15 cellular contexts compared by ENCODE assay signal in the genomic region with DNA sequence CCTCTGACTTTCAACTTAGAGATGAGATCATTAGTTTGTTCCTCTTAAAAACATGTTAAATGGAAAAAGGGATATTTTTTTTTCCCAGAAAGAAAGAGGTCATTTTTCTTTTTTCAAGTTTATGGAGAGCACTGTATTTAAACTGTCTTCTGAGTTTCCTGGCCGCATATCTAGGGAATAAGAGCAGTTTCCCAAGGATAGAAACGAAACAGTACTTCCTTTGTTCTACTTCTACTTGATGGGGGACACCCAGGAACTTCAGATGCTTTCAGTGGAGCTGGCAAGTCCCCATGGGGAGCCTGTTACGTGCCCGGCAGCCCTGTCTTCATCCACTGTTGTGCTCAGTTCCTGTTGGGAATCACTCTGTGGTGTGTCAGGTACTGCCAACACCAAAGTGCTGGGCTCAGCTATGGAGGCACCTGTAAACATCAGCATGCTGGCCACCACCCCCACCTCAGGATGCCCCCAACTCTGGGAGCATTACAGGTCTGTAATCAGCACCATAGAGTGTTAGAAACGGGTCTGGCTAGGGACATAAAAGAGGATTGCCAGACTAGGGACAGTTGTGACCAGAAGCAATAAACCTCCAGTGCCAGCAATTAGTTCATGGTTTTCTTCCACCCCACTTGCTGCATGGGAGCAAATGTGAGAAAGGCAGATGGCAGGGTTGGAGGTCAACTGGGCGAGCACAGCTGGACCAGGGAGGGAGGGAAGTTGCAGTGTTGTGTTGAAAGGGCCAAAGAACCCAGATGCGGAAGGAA.
DNase-seq lines count a peak whose midpoint lies in the region; FAIRE-seq and TF ChIP-seq lines count a peak whose summit lies in the region.
"Had no signal": no experiment of that assay in that cellular context is flagged by ENCODE, and none has a peak within 500 bp of the region (broad histone marks: within the 10 kb centered on the region; RNA-seq: fewer than 3 reads in every experiment).

No MANE protein-coding gene starts in this region.

- intact Hi-C loops in PC-9 (cut with micrococcal nuclease; ENCODE audit: unreplicated experiment), result loop anchor here (5.0 kb wide), 1 partner anchor 45 kb away; no protein-coding TSS in a partner anchor
- intact Hi-C loops in posterior cingulate gyrus (cut with DNase I), result loop anchor here (10.0 kb wide), 1 partner anchor 578 kb away; no protein-coding TSS in a partner anchor

- no peak overlapping the region for H3K56ac ChIP-seq in H1 (replicated peaks; ENCODE audit: insufficient read length, low read depth, low read length)

- CTCF ChIA-PET in PC-9 (lab: Charles Lee) (interaction anchor here (0.6 kb wide), 1 partner anchor 209 kb away, joined by 5 read pairs; no protein-coding TSS in a partner anchor), H1 (lab: Charles Lee; ENCODE audit: partially characterized antibody) (no interaction called here)

- H3K9me3 ChIP-seq in PC-9 (ENCODE audit: insufficient read depth, low read depth) (no peaks in the 10 kb centered on the region), H1 (ENCODE audit: insufficient read depth in 2 of 2, low read depth in 1 of 2, low read length in 1 of 2) (0 out of 4 replicates have a peak, but pooled peaks cover 0 to 2% of the 10 kb centered on the region in 2 experiments), mesenchymal stem cell (ENCODE audit: control insufficient read depth, low read length) (no peaks in the 10 kb centered on the region)
- H3K9me3 ChIP-seq: SJCRH30 had no signal

- no peaks in the 10 kb centered on the region for H3K36me3 ChIP-seq in PC-9 (ENCODE audit: low read depth)
- no peaks in the 10 kb centered on the region for H3K36me3 ChIP-seq in H1 (ENCODE audit: control insufficient read depth in 2 of 4, insufficient read depth in 4 of 4, low read length in 3 of 4)
- no peaks in the 10 kb centered on the region for H3K36me3 ChIP-seq in mesenchymal stem cell (ENCODE audit: control insufficient read depth in 1 of 2, insufficient read depth in 2 of 2, low read depth in 1 of 2, low read length in 2 of 2)
- H3K36me3 ChIP-seq: SJCRH30, spleen had no signal

- WGBS in H1 (ENCODE audit: extremely low coverage in 1 of 2, insufficient coverage in 1 of 2, insufficient read length in 1 of 2, insufficient replicate concordance in 2 of 2, low coverage in 1 of 2, low lambda C conversion rate in 2 of 2, missing lambda C conversion rate in 1 of 2), 2 experiments, result 89% methylated on average over 7 of the region's 7 CpGs; no CpG with 5 or more reads in 1 of the 2 experiments
- 91% methylated on average over 7 of the region's 7 CpGs for WGBS in mesenchymal stem cell

- H2BK5ac ChIP-seq in H1 (ENCODE audit: low read depth, low read length) (peak overlapping the region; percentile 62; the same call in 1 of the 2 replicates), mesenchymal stem cell (ENCODE audit: low read depth, low read length, poor library complexity, severe bottlenecking) (no peak overlapping the region)

- H4K8ac ChIP-seq in H1 (ENCODE audit: extremely low read depth, insufficient read depth, low read length) (no peak overlapping the region), mesenchymal stem cell (ENCODE audit: low read length) (no peak overlapping the region)

- H3K4me2 ChIP-seq in PC-9, result peak overlapping the region; percentile 60
- no peak overlapping the region for H3K4me2 ChIP-seq in H1 (ENCODE audit: insufficient read depth in 1 of 2, low read depth in 2 of 2, low read length in 2 of 2)
- no peak overlapping the region for H3K4me2 ChIP-seq in mesenchymal stem cell (ENCODE audit: low read length, poor library complexity, severe bottlenecking)

- no peak for TF ChIP-seq POLR2A in H1 (IDR thresholded peaks at IDR 0.05; ENCODE audit: control extremely low read depth in 1 of 2, low read depth in 2 of 2, low read length in 2 of 2)

- no peak for TF ChIP-seq RAD21 in H1 (IDR thresholded peaks at IDR 0.05 in 1 of 2, conservative IDR thresholded peaks at IDR 0.05 in 1 of 2; ENCODE audit: low read depth in 2 of 2, low read length in 2 of 2)

- peaks cover 61% of the 10 kb centered on the region for H3K4me1 ChIP-seq in PC-9 (replicated peaks; ENCODE audit: insufficient read depth)
- peaks cover 0 to 5% (median 3%) of the 10 kb centered on the region in 4 experiments; a peak in 3 of 7 replicates for H3K4me1 ChIP-seq in H1 (replicated peaks in 1 of 4; ENCODE audit: control insufficient read depth in 3 of 4, insufficient read depth in 4 of 4, low read length in 3 of 4)
- H3K4me1 ChIP-seq in mesenchymal stem cell (ENCODE audit: control insufficient read depth, insufficient read depth, low read depth, low read length), result peaks cover 16% of the 10 kb centered on the region

- TSS peak; percentile 59 for BruUV-seq in PC-9 (replicated peaks; lab: Mats Ljungman, UMichigan)

- peak overlapping the region; percentile 74 for H3K4ac ChIP-seq in H1 (replicated peaks; ENCODE audit: insufficient read length, low read depth, low read length)
- H3K4ac ChIP-seq in mesenchymal stem cell (ENCODE audit: low read depth in 1 of 2, low read length in 2 of 2), result peak overlapping the region; percentile 25 to 29

- no peak for FAIRE-seq in H1 (lab: Jason Lieb, UNC)

- H3K23ac ChIP-seq in H1 (ENCODE audit: insufficient read length) (no peak overlapping the region), mesenchymal stem cell (ENCODE audit: low read length in 2 of 2) (peak overlapping the region in 1 of 2 experiments; percentile 46)

- H2AFZ ChIP-seq in PC-9 (peak overlapping the region; percentile 21; the same call in 1 of the 2 replicates), H1 (ENCODE audit: low read length) (peak overlapping the region; percentile 30; the same call in 1 of the 2 replicates), mesenchymal stem cell (ENCODE audit: low read depth, low read length) (no peak overlapping the region)

- no peak overlapping the region for H4K5ac ChIP-seq in H1 (ENCODE audit: insufficient read length, low read depth, low read length)

- peak overlapping the region; percentile 51; the same call in 1 of the 2 replicates for H2BK20ac ChIP-seq in H1 (ENCODE audit: low read length)

- H3F3A ChIP-seq in PC-9 (ENCODE audit: insufficient read depth, low read depth), result peaks cover 25% of the 10 kb centered on the region

- H3K18ac ChIP-seq in H1 (ENCODE audit: extremely low read depth, low read length), result no peak overlapping the region
- H3K18ac ChIP-seq in mesenchymal stem cell (ENCODE audit: low read depth in 1 of 2, low read length in 2 of 2), result peak overlapping the region; percentile 55 to 58

- H3K27ac ChIP-seq in PC-9, result peak overlapping the region; percentile 100
- H3K27ac ChIP-seq in H1 (ENCODE audit: low read depth, low read length), result no peak overlapping the region
- H3K27ac ChIP-seq in mesenchymal stem cell (ENCODE audit: low read length, poor library complexity, severe bottlenecking), result no peak overlapping the region
- peak overlapping the region; percentile 38 for H3K27ac ChIP-seq in temporal lobe (ENCODE audit: low read depth, low read length)
- H3K27ac ChIP-seq: SJCRH30 had no signal

- H3K27me3 ChIP-seq in PC-9 (ENCODE audit: insufficient read depth, low read depth) (no peaks in the 10 kb centered on the region), H1 (replicated peaks in 1 of 4; ENCODE audit: control insufficient read depth in 3 of 4, extremely low read depth in 1 of 4, insufficient read depth in 3 of 4, low read length in 3 of 4) (no peaks in the 10 kb centered on the region), mesenchymal stem cell (ENCODE audit: control insufficient read depth in 1 of 2, insufficient read depth in 1 of 2, low read length in 2 of 2) (no peaks in the 10 kb centered on the region)
- H3K27me3 ChIP-seq: SJCRH30, spleen had no signal

- H3K9ac ChIP-seq in H1 (replicated peaks in 1 of 4; ENCODE audit: extremely low read depth in 1 of 4, low read depth in 3 of 4, low read length in 3 of 4), result no peak overlapping the region
- peak overlapping the region; percentile 13 for H3K9ac ChIP-seq in mesenchymal stem cell (ENCODE audit: low read length)

- no peak overlapping the region for H3K14ac ChIP-seq in H1 (ENCODE audit: insufficient read length)
- H3K14ac ChIP-seq in mesenchymal stem cell (ENCODE audit: low read length in 2 of 2), result peak overlapping the region in 1 of 2 experiments; percentile 49

- H3K79me1 ChIP-seq in H1 (ENCODE audit: low read depth, low read length) (no peaks in the 10 kb centered on the region), mesenchymal stem cell (replicated peaks; ENCODE audit: low read length, poor library complexity, severe bottlenecking) (no peaks in the 10 kb centered on the region)

- TF ChIP-seq CTCF in PC-9 (conservative IDR thresholded peaks at IDR 0.05), result no peak
- TF ChIP-seq CTCF in H1 (IDR thresholded peaks at IDR 0.05; ENCODE audit: control extremely low read depth in 1 of 3, insufficient read depth in 1 of 3, low read depth in 1 of 3, low read length in 3 of 3), result no peak

- no peaks in the 10 kb centered on the region for H3K23me2 ChIP-seq in H1 (ENCODE audit: low read depth, low read length)

- DNase-seq in PC-9 (no peak), H1 (ENCODE audit: low read depth in 1 of 2, low spot score in 2 of 2) (no peak), mesenchymal stem cell (no peak), posterior cingulate gyrus (no peak), DMS114 treated with DMSO at 0.1 percent for 48 hours (lab: John Stamatoyannopoulos, UW; ENCODE audit: unreplicated experiment) (no peak)
- DNase-seq in activated CD4-positive, CD25-positive, alpha-beta regulatory T cell (lab: John Stamatoyannopoulos, UW), result no peak
- DNase-seq: activated CD4-positive, alpha-beta T cell treated with anti-CD3 and anti-CD28 coated beads for 48 hours; activated CD8-positive, alpha-beta memory T cell treated with anti-CD3 and anti-CD28 coated beads, Interleukin-2, amount 50 U/mL, for 48 hours; activated naive CD4-positive, alpha-beta T cell treated with Interleukin-2 at 50 U/mL for 16 hours; midbrain; SJCRH30; spleen; stimulated activated naive CD4-positive, alpha-beta T cell treated with Interleukin-2 at 50 U/mL for 16 hours; T1000 had no signal

- H3K9me2 ChIP-seq in PC-9 (ENCODE audit: insufficient read depth), result no peaks in the 10 kb centered on the region

- H4K91ac ChIP-seq in H1 (replicated peaks; ENCODE audit: insufficient read length, low read length) (peak overlapping the region; percentile 66), mesenchymal stem cell (ENCODE audit: low read length) (peak overlapping the region; percentile 72)

- H2BK120ac ChIP-seq in H1 (replicated peaks; ENCODE audit: low read depth, low read length), result no peak overlapping the region
- peak overlapping the region; percentile 54 for H2BK120ac ChIP-seq in mesenchymal stem cell (ENCODE audit: low read depth, low read length)

- H3K79me2 ChIP-seq in PC-9 (ENCODE audit: low read depth) (no peaks in the 10 kb centered on the region), H1 (ENCODE audit: control insufficient read depth in 1 of 2, insufficient read depth in 2 of 2, low read length in 2 of 2) (no peaks in the 10 kb centered on the region)

- peak overlapping the region; percentile 39; the same call in 1 of the 2 replicates for H2BK12ac ChIP-seq in H1 (ENCODE audit: low read depth, low read length)
- H2BK12ac ChIP-seq in mesenchymal stem cell (ENCODE audit: low read length in 2 of 2), result peak overlapping the region; percentile 91 to 98

- POLR2A ChIA-PET in PC-9 (lab: Charles Lee; ENCODE audit: unreplicated experiment), result no interaction called here
- POLR2A ChIA-PET in H1 (lab: Charles Lee; ENCODE audit: partially characterized antibody), result no interaction called here

- TF ChIP-seq EP300 in H1 (IDR thresholded peaks at IDR 0.05; ENCODE audit: borderline replicate concordance in 1 of 2, low read depth in 2 of 2, low read length in 2 of 2), result no peak

- no peaks in the 10 kb centered on the region for H4K20me1 ChIP-seq in PC-9 (ENCODE audit: insufficient read depth)
- no peaks in the 10 kb centered on the region for H4K20me1 ChIP-seq in H1 (replicated peaks in 1 of 2; ENCODE audit: control insufficient read depth in 1 of 2, insufficient read depth in 2 of 2, low read length in 2 of 2)

- no peak overlapping the region for H3K4me3 ChIP-seq in PC-9
- no peak overlapping the region for H3K4me3 ChIP-seq in H1 (ENCODE audit: extremely low read depth in 1 of 4, insufficient read depth in 2 of 4, low read depth in 3 of 4, low read length in 4 of 4)
- H3K4me3 ChIP-seq in mesenchymal stem cell (ENCODE audit: insufficient read depth in 1 of 2, low read depth in 1 of 2, low read length in 2 of 2), result no peak overlapping the region
- H3K4me3 ChIP-seq: SJCRH30, spleen had no signal

- H2BK15ac ChIP-seq in H1 (ENCODE audit: low read length), result no peak overlapping the region; the same call in 1 of the 2 replicates
- peak overlapping the region; percentile 12 for H2BK15ac ChIP-seq in mesenchymal stem cell (ENCODE audit: low read depth, poor library complexity, severe bottlenecking)

- H2AK5ac ChIP-seq in H1 (ENCODE audit: low read depth, low read length), result no peak overlapping the region
- H2AK5ac ChIP-seq in mesenchymal stem cell (ENCODE audit: low read length, severe bottlenecking), result peak overlapping the region; percentile 69

Comparison
In these comparisons a context has a peak if more than half of its experiments do, and no peak if none do; other contexts are left out.
1. H3K27ac ChIP-seq: peak in PC-9 (single experiment) and temporal lobe (single experiment); none in H1 (single experiment) and mesenchymal stem cell (single experiment).